In the genomic region with DNA sequence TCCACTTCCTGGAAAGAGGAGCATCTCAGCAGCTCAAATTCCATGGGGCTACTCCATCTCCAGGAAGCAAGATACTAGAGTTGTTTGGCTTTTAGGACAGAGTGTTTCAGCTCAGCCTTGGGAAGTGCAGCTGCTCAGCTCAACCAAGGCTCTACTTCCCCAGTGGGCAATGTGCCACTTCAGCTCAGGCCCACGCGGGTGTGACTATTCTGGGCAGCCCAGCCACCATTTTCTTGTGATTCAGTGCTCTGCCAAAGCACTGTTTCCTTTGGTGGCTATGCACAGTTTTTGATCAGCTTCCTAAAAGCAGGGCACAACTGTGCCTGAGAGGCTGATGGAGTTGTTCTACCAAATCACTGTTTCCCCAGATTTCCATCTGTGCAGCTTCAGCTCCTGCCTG, we compare ENCODE assay signal across 19 cellular contexts.
A peak's percentile ranks its signal among the peaks of the same experiment; 100 is the strongest.
DNase-seq lines count a peak whose midpoint lies in the region; ATAC-seq and TF ChIP-seq lines count a peak whose summit lies in the region.
"Had no signal": no experiment of that assay in that cellular context is flagged by ENCODE, and none has a peak within 500 bp of the region (broad histone marks: within the 10 kb centered on the region; RNA-seq: fewer than 3 reads in every experiment).

No MANE protein-coding gene starts in this region.

- no peak for ATAC-seq in esophagus mucosa
- no peak for ATAC-seq in HG03108 (IDR thresholded peaks at IDR 0.05; ENCODE audit: unreplicated experiment)

- H3K4me2 ChIP-seq in OCI-LY3 (ENCODE audit: low read length) (0 out of 2 replicates have a peak overlapping the region, but pooled peaks have one; percentile 21), trophoblast cell (ENCODE audit: low read length) (no peak overlapping the region)

- no peak overlapping the region for H2BK120ac ChIP-seq in trophoblast cell (ENCODE audit: insufficient read depth, low read length, poor library complexity)

- no peak overlapping the region for H2AK5ac ChIP-seq in trophoblast cell (ENCODE audit: low read length)

- no peak overlapping the region for H3K4ac ChIP-seq in trophoblast cell (ENCODE audit: low read depth, low read length)

- H3K18ac ChIP-seq in trophoblast cell (ENCODE audit: low read length), result no peak overlapping the region

- intact Hi-C loops in dendritic cell treated with granulocyte-macrophage colony-stimulating factor and Interleukin-4, amounts not matched to agents 40 ng/mL and 50 ng/mL, for 4 days (cut with micrococcal nuclease), result no loop called here

- H3K36me3 ChIP-seq in OCI-LY3 (replicated peaks; ENCODE audit: low read depth, low read length), result no peaks in the 10 kb centered on the region
- H3K36me3 ChIP-seq in trophoblast cell (ENCODE audit: control insufficient read depth in 1 of 2, insufficient read depth in 2 of 2, low read length in 2 of 2), result no peaks in the 10 kb centered on the region
- H3K36me3 ChIP-seq: BE2C had no signal

- no peaks in the 10 kb centered on the region for H3K9me3 Mint-ChIP-seq in dendritic cell treated with granulocyte-macrophage colony-stimulating factor and Interleukin-4, amounts not matched to agents 40 ng/mL and 50 ng/mL, for 4 days

- H3K4me3 ChIP-seq in OCI-LY3 (ENCODE audit: low read length), result no peak overlapping the region
- peak overlapping the region; percentile 33 for H3K4me3 ChIP-seq in trophoblast cell (ENCODE audit: low read depth, low read length)
- H3K4me3 ChIP-seq: GM12878 had no signal

- H2AFZ ChIP-seq in OCI-LY3 (ENCODE audit: low read depth, low read length) (no peak overlapping the region), trophoblast cell (ENCODE audit: insufficient read depth, low read length, poor library complexity) (no peak overlapping the region)

- no peaks in the 10 kb centered on the region for H3K36me3 Mint-ChIP-seq in dendritic cell treated with granulocyte-macrophage colony-stimulating factor and Interleukin-4, amounts not matched to agents 40 ng/mL and 50 ng/mL, for 4 days (ENCODE audit: low read depth)
- H3K36me3 Mint-ChIP-seq: CD4-positive, CD25-positive, alpha-beta regulatory T cell; CD8-positive, alpha-beta memory T cell had no signal

- DNase-seq in MV-4-11 (lab: John Stamatoyannopoulos, UW) (peak; percentile 82), trophoblast cell (no peak), NCI-H2227 (lab: John Stamatoyannopoulos, UW; ENCODE audit: unreplicated experiment) (no peak)
- DNase-seq: BE2C; C1 segment of cervical spinal cord; CD4-positive, CD25-positive, alpha-beta regulatory T cell; CD8-positive, alpha-beta memory T cell; COR-L47; DMS 273 treated with DMSO at 0.1 percent for 48 hours; DND-41; EL; GOT3; H9 had no signal

- no peak overlapping the region for H3K14ac ChIP-seq in trophoblast cell (ENCODE audit: low read length)

- no peak overlapping the region for H2BK5ac ChIP-seq in trophoblast cell (ENCODE audit: low read depth, low read length, poor library complexity)

- no peak overlapping the region for H4K12ac ChIP-seq in trophoblast cell (ENCODE audit: low read depth, low read length)

- H3K9ac ChIP-seq in OCI-LY3 (ENCODE audit: low read length) (no peak overlapping the region), trophoblast cell (ENCODE audit: low read length) (no peak overlapping the region)

- H3K27ac ChIP-seq in OCI-LY3 (ENCODE audit: low read length) (no peak overlapping the region), trophoblast cell (ENCODE audit: low read depth, low read length) (no peak overlapping the region)
- H3K27ac ChIP-seq: HL-60 had no signal

- H2BK12ac ChIP-seq in trophoblast cell (ENCODE audit: low read length), result no peak overlapping the region

- H3K79me2 ChIP-seq in OCI-LY3 (ENCODE audit: low read length) (no peaks in the 10 kb centered on the region), trophoblast cell (ENCODE audit: control insufficient read depth, insufficient read depth, low read length, poor library complexity) (no peaks in the 10 kb centered on the region)

- H3K27me3 Mint-ChIP-seq in dendritic cell treated with granulocyte-macrophage colony-stimulating factor and Interleukin-4, amounts not matched to agents 40 ng/mL and 50 ng/mL, for 4 days, result no peaks in the 10 kb centered on the region
- H3K27me3 Mint-ChIP-seq: CD4-positive, CD25-positive, alpha-beta regulatory T cell; CD8-positive, alpha-beta memory T cell had no signal

- H3K23ac ChIP-seq in trophoblast cell (ENCODE audit: low read length), result no peak overlapping the region

- no peaks in the 10 kb centered on the region for H3K79me1 ChIP-seq in trophoblast cell (ENCODE audit: low read length)

- H3K9me3 ChIP-seq in OCI-LY3 (ENCODE audit: insufficient read depth, low read length) (no peaks in the 10 kb centered on the region), trophoblast cell (ENCODE audit: insufficient read depth, low read depth, low read length) (no peaks in the 10 kb centered on the region)
- H3K9me3 ChIP-seq: BE2C had no signal

- H4K8ac ChIP-seq in trophoblast cell (ENCODE audit: low read depth, low read length), result no peak overlapping the region

- H3K27me3 ChIP-seq in OCI-LY3 (ENCODE audit: low read depth, low read length) (no peaks in the 10 kb centered on the region), trophoblast cell (ENCODE audit: insufficient read depth, low read length) (no peaks in the 10 kb centered on the region)
- H3K27me3 ChIP-seq: BE2C had no signal

- no peak overlapping the region for H3K27ac Mint-ChIP-seq in dendritic cell treated with granulocyte-macrophage colony-stimulating factor and Interleukin-4, amounts not matched to agents 40 ng/mL and 50 ng/mL, for 4 days
- H3K27ac Mint-ChIP-seq: CD4-positive, CD25-positive, alpha-beta regulatory T cell; CD8-positive, alpha-beta memory T cell; H9 had no signal

- TF ChIP-seq CTCF in OCI-LY3 (IDR thresholded peaks at IDR 0.05; ENCODE audit: low read depth, low read length), result no peak

- H4K91ac ChIP-seq in trophoblast cell (ENCODE audit: low read depth, low read length), result no peak overlapping the region

- no CpG with 5 or more reads among the region's 2 CpGs for WGBS in trophoblast cell (ENCODE audit: extremely low coverage, insufficient coverage, insufficient read length)

- no peaks in the 10 kb centered on the region for H4K20me1 ChIP-seq in OCI-LY3 (ENCODE audit: insufficient read depth, low read length)

- H3K4me1 ChIP-seq in OCI-LY3 (ENCODE audit: low read length), result peaks cover 8% of the 10 kb centered on the region; the same call in 1 of the 2 replicates
- H3K4me1 ChIP-seq in trophoblast cell (ENCODE audit: control insufficient read depth in 1 of 2, insufficient read depth in 2 of 2, low read length in 2 of 2), result no peaks in the 10 kb centered on the region
- H3K4me1 ChIP-seq: BE2C had no signal

- peaks cover 6% of the 10 kb centered on the region for H3K4me1 Mint-ChIP-seq in dendritic cell treated with granulocyte-macrophage colony-stimulating factor and Interleukin-4, amounts not matched to agents 40 ng/mL and 50 ng/mL, for 4 days (ENCODE audit: low read depth)
- H3K4me1 Mint-ChIP-seq: CD8-positive, alpha-beta memory T cell had no signal

- peak overlapping the region; percentile 6 for H3K4me3 Mint-ChIP-seq in dendritic cell treated with granulocyte-macrophage colony-stimulating factor and Interleukin-4, amounts not matched to agents 40 ng/mL and 50 ng/mL, for 4 days
- H3K4me3 Mint-ChIP-seq: CD4-positive, CD25-positive, alpha-beta regulatory T cell; CD8-positive, alpha-beta memory T cell; H9 had no signal
